Comparison of ENCODE assay signal across 15 cellular contexts in the genomic region with DNA sequence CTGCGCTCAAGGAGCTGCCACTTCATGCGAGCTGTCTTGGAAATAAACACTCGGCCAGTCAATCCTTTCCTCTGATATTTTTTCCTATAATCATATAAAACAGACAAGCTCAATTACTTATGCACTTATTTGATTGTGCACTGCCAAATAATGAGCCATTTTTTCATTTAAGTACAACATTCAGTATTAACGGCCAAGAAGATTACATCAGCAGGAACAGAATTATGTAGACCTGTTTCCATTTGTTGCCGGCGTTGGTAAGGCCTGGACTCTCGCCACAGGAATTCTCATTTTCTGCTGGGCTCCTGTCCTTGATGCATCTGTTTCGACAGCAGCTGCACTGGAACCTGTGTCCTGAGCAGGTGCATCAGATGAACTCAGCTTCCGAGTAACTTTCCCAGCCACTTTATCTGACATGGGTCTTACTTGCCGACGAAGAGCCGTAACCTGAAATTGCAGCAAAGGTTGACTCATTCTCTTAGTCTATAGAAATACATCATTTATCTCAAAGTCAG.
DNase-seq lines count a peak whose midpoint lies in the region; ATAC-seq and TF ChIP-seq lines count a peak whose summit lies in the region.
"Had no signal": no experiment of that assay in that cellular context is flagged by ENCODE, and none has a peak within 500 bp of the region (broad histone marks: within the 10 kb centered on the region; RNA-seq: fewer than 3 reads in every experiment).

No MANE protein-coding gene starts in this region.

- no peak for DNase-seq in CD4-positive, CD25-positive, alpha-beta regulatory T cell
- DNase-seq in Calu3 = no peak
- no peak for DNase-seq in T-helper 17 cell
- peak; percentile 55 for DNase-seq in myocyte (ENCODE audit: low read depth)
- no peak for DNase-seq in putamen (ENCODE audit: low spot score)
- no peak for DNase-seq in cerebellar nuclear complex (lab: John Stamatoyannopoulos, UW)
- no peak for DNase-seq in activated gamma-delta T cell (lab: John Stamatoyannopoulos, UW)
- DNase-seq: Caco-2, GF-D8, GOT3, NCI-H1105, NCI-H2081 had no signal

- intact Hi-C loops in Calu3 (cut with micrococcal nuclease; ENCODE audit: unreplicated experiment) = no loop called here

- H3K4me1 ChIP-seq in CD4-positive, CD25-positive, alpha-beta regulatory T cell (ENCODE audit: control insufficient read depth, insufficient read depth, low read length, poor library complexity, severe bottlenecking) = peaks cover 16% of the 10 kb centered on the region
- H3K4me1 ChIP-seq: Caco-2 had no signal

- H3K4me1 Mint-ChIP-seq in CD4-positive, CD25-positive, alpha-beta regulatory T cell = peaks cover 6 to 21% (median 19%) of the 10 kb centered on the region in 4 donors
- H3K4me1 Mint-ChIP-seq in Calu3 (ENCODE audit: low read depth, unreplicated experiment) = no peaks in the 10 kb centered on the region
- H3K4me1 Mint-ChIP-seq in T-helper 17 cell = peaks cover 7% of the 10 kb centered on the region

- no peaks in the 10 kb centered on the region for H3K27me3 Mint-ChIP-seq in CD4-positive, CD25-positive, alpha-beta regulatory T cell
- no peaks in the 10 kb centered on the region for H3K27me3 Mint-ChIP-seq in Calu3 (ENCODE audit: unreplicated experiment)
- no peaks in the 10 kb centered on the region for H3K27me3 Mint-ChIP-seq in T-helper 17 cell

- H3K4me3 ChIP-seq in CD4-positive, CD25-positive, alpha-beta regulatory T cell (ENCODE audit: low read depth, low read length) = no peak overlapping the region
- H3K4me3 ChIP-seq: SK-N-MC had no signal

- no peaks in the 10 kb centered on the region for H3K9me3 Mint-ChIP-seq in CD4-positive, CD25-positive, alpha-beta regulatory T cell
- no peaks in the 10 kb centered on the region for H3K9me3 Mint-ChIP-seq in Calu3 (ENCODE audit: low read depth, unreplicated experiment)

- H3K36me3 Mint-ChIP-seq in CD4-positive, CD25-positive, alpha-beta regulatory T cell = peaks cover 17% of the 10 kb centered on the region
- peaks cover 4% of the 10 kb centered on the region for H3K36me3 Mint-ChIP-seq in Calu3 (ENCODE audit: insufficient read depth, unreplicated experiment)
- H3K36me3 Mint-ChIP-seq in T-helper 17 cell (ENCODE audit: low read depth) = peaks cover 3% of the 10 kb centered on the region

- TF ChIP-seq CTCF in Calu3 (IDR thresholded peaks at IDR 0.05; ENCODE audit: unreplicated experiment) = no peak

- BruUV-seq in Calu3 (replicated peaks; lab: Mats Ljungman, UMichigan) = TSS peak; percentile 71

- no peak overlapping the region for H3K4me3 Mint-ChIP-seq in CD4-positive, CD25-positive, alpha-beta regulatory T cell
- H3K4me3 Mint-ChIP-seq in Calu3 (ENCODE audit: low read depth, unreplicated experiment) (no peak overlapping the region), T-helper 17 cell (peak overlapping the region; percentile 78)

- H3K27ac Mint-ChIP-seq in CD4-positive, CD25-positive, alpha-beta regulatory T cell = peak overlapping the region; percentile 9 to 77 (median 72)
- peak overlapping the region; percentile 6 for H3K27ac Mint-ChIP-seq in Calu3 (ENCODE audit: unreplicated experiment)
- H3K27ac Mint-ChIP-seq in T-helper 17 cell = peak overlapping the region; percentile 83

- H3K27ac ChIP-seq in CD4-positive, CD25-positive, alpha-beta regulatory T cell (ENCODE audit: insufficient read depth, low read length, poor library complexity, severe bottlenecking) = no peak overlapping the region
- H3K27ac ChIP-seq: C4-2B, SK-N-MC had no signal

- no peaks in the 10 kb centered on the region for H3K36me3 ChIP-seq in CD4-positive, CD25-positive, alpha-beta regulatory T cell (ENCODE audit: control insufficient read depth, insufficient read depth, low read length)

- H3K9me3 ChIP-seq in CD4-positive, CD25-positive, alpha-beta regulatory T cell (ENCODE audit: control insufficient read depth in 2 of 2, low read length in 2 of 2) = no peaks in the 10 kb centered on the region
- no peaks in the 10 kb centered on the region for H3K9me3 ChIP-seq in T-helper 17 cell (ENCODE audit: control insufficient read depth, low read length, poor library complexity, severe bottlenecking)
- H3K9me3 ChIP-seq: Caco-2 had no signal

- no peak for ATAC-seq in CD4-positive, CD25-positive, alpha-beta regulatory T cell (ENCODE audit: low read depth in 2 of 2)
- ATAC-seq in T-helper 17 cell = no peak
- ATAC-seq: Right ventricle myocardium inferior had no signal

- CTCF ChIA-PET in Calu3 (lab: Charles Lee) = no interaction called here

- no peaks in the 10 kb centered on the region for H3K27me3 ChIP-seq in CD4-positive, CD25-positive, alpha-beta regulatory T cell (ENCODE audit: control insufficient read depth, insufficient read depth, low read length)

Comparison
In these comparisons a context has a peak if more than half of its experiments do, and no peak if none do; other contexts are left out.
1. H3K27ac Mint-ChIP-seq: peak in every context shown above with its lines; median percentile 83 in T-helper 17 cell; 72 in CD4-positive, CD25-positive, alpha-beta regulatory T cell; 6 in Calu3.